9 cellular contexts compared by ENCODE assay signal in the genomic region with DNA sequence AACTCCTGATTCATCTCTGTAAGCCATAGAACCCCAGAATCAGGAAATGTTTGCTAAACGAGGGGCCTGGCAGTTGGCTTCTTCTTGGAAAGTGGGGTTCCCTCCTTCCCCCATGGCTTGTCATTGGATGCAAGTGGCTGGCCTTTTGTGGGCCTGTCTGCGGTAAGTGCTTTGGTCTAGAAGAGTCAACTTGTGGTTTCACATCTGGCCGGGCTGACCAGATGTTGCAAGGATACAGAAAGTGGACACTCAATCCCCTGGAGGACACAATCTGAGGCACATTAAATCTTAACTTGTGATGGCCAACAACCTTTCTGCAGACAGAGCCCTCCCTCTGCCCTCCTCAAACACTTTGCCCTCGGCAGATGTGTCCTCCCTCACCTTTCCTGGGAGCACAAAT. TPM values are rescaled to one million over a fixed set of nuclear protein-coding genes. Genes with fewer than 3 reads are reported as not detected.
DNase-seq lines count a peak whose midpoint lies in the region; ATAC-seq and TF ChIP-seq lines count a peak whose summit lies in the region.
"Had no signal": no experiment of that assay in that cellular context is flagged by ENCODE, and none has a peak within 500 bp of the region (broad histone marks: within the 10 kb centered on the region; RNA-seq: fewer than 3 reads in every experiment).

No MANE protein-coding gene starts in this region.

- H3K36me3 Mint-ChIP-seq in CD4-positive, alpha-beta T cell (ENCODE audit: low read depth): no peaks in the 10 kb centered on the region
- peaks cover 6% of the 10 kb centered on the region for H3K36me3 Mint-ChIP-seq in central memory CD8-positive, alpha-beta T cell (ENCODE audit: insufficient read depth)
- H3K36me3 Mint-ChIP-seq in nephron progenitor cell (ENCODE audit: low read depth): peaks cover 8% of the 10 kb centered on the region

- no peaks in the 10 kb centered on the region for H3K27me3 ChIP-seq in CD4-positive, alpha-beta T cell (ENCODE audit: control insufficient read depth, insufficient read depth, low read length)

- peaks cover 29% of the 10 kb centered on the region for H3K4me1 Mint-ChIP-seq in CD4-positive, alpha-beta T cell (ENCODE audit: low read depth)
- H3K4me1 Mint-ChIP-seq in central memory CD8-positive, alpha-beta T cell: peaks cover 7% of the 10 kb centered on the region
- H3K4me1 Mint-ChIP-seq in nephron progenitor cell: peaks cover 74% of the 10 kb centered on the region

- DNase-seq in CD4-positive, alpha-beta T cell: no peak
- DNase-seq in LHCN-M2 (ENCODE audit: low read depth) (peak; percentile 13), nephron progenitor cell (no peak), NCI-H1092 (lab: John Stamatoyannopoulos, UW) (no peak), T-helper 9 cell (no peak), occipital lobe (lab: John Stamatoyannopoulos, UW) (no peak)
- no peak for DNase-seq in central memory CD8-positive, alpha-beta T cell (ENCODE audit: low spot score in 2 of 2)
- DNase-seq: SW 1271 had no signal

- H3K9me3 ChIP-seq in CD4-positive, alpha-beta T cell (ENCODE audit: control insufficient read depth, low read length): no peaks in the 10 kb centered on the region

- H3K27ac ChIP-seq in CD4-positive, alpha-beta T cell (ENCODE audit: low read depth, low read length): peak overlapping the region; percentile 59

- TF ChIP-seq CTCF in CD4-positive, alpha-beta T cell (IDR thresholded peaks at IDR 0.05): no peak
- TF ChIP-seq CTCF in nephron progenitor cell (IDR thresholded peaks at IDR 0.05): no peak

- no peaks in the 10 kb centered on the region for H3K9me3 Mint-ChIP-seq in CD4-positive, alpha-beta T cell
- H3K9me3 Mint-ChIP-seq in central memory CD8-positive, alpha-beta T cell: no peaks in the 10 kb centered on the region
- no peaks in the 10 kb centered on the region for H3K9me3 Mint-ChIP-seq in nephron progenitor cell

- POLR2A ChIA-PET in CD4-positive, alpha-beta T cell (lab: Charles Lee): interaction anchor here (0.8 to 2.5 kb wide), 3 partner anchors 94 to 183 kb away, joined by 4 to 33 read pairs (median 5); a partner anchor contains a TSS

- peak overlapping the region; percentile 87 for H3K4me3 Mint-ChIP-seq in CD4-positive, alpha-beta T cell
- peak overlapping the region; percentile 86 for H3K4me3 Mint-ChIP-seq in central memory CD8-positive, alpha-beta T cell
- H3K4me3 Mint-ChIP-seq in nephron progenitor cell: peak overlapping the region; percentile 96

- intact Hi-C loops in CD4-positive, alpha-beta T cell (cut with DNase I, micrococcal nuclease): loop anchor here in 1 of 2 experiments (1.0 to 5.0 kb wide), 5 partner anchors 95 to 842 kb away; a partner anchor contains a TSS

- CTCF ChIA-PET in CD4-positive, alpha-beta T cell (lab: Charles Lee): no interaction called here

- no peaks in the 10 kb centered on the region for H3K27me3 Mint-ChIP-seq in CD4-positive, alpha-beta T cell
- no peaks in the 10 kb centered on the region for H3K27me3 Mint-ChIP-seq in central memory CD8-positive, alpha-beta T cell
- peaks cover 9% of the 10 kb centered on the region for H3K27me3 Mint-ChIP-seq in nephron progenitor cell (ENCODE audit: low read depth, poor library complexity)

- no peak overlapping the region for H3K27ac Mint-ChIP-seq in CD4-positive, alpha-beta T cell
- no peak overlapping the region for H3K27ac Mint-ChIP-seq in central memory CD8-positive, alpha-beta T cell (ENCODE audit: low read depth)
- peak overlapping the region; percentile 94 for H3K27ac Mint-ChIP-seq in nephron progenitor cell

- ATAC-seq in CD4-positive, alpha-beta T cell (ENCODE audit: poor library complexity): no peak
- ATAC-seq in central memory CD8-positive, alpha-beta T cell (replicated peaks; ENCODE audit: extremely low read depth, poor library complexity, severe bottlenecking): no peak
- no peak for ATAC-seq in GM18868 (IDR thresholded peaks at IDR 0.05; ENCODE audit: unreplicated experiment)

RNA-seq across cellular contexts. Expression of a gene that starts 1.1 kb away (rescaled TPM):
- 1 to 10 TPM; 2.5 to 2.6 TPM for total RNA-seq in CD4-positive, alpha-beta T cell
- total RNA-seq in LHCN-M2 (2014; rRNA removed) (29.7 and 30.1 TPM in 2 replicates), occipital lobe (1.6 TPM)
- 54.3 TPM for polyA plus RNA-seq in LHCN-M2 (2012)
